8 cellular contexts compared by ENCODE assay signal in genomic region chr1:160675641-160676410, GRCh38. TPM values are rescaled to one million over a fixed set of nuclear protein-coding genes. Genes with fewer than 3 reads are reported as not detected.
DNase-seq lines count a peak whose midpoint lies in the region; ATAC-seq and TF ChIP-seq lines count a peak whose summit lies in the region.

No MANE protein-coding gene starts in this region.

- no peaks in the 10 kb centered on the region for H3K9me3 Mint-ChIP-seq in CD8-positive, alpha-beta memory T cell
- H3K9me3 Mint-ChIP-seq in activated naive CD4-positive, alpha-beta T cell treated with anti-CD3 and anti-CD28 coated beads, Interleukin-2, amount 50 U/mL, for 72 hours = peaks cover under 1 to 5% of the 10 kb centered on the region in 2 donors

- H3K27me3 Mint-ChIP-seq in CD8-positive, alpha-beta memory T cell = no peaks in the 10 kb centered on the region

- TF ChIP-seq CTCF in psoas muscle (IDR thresholded peaks at IDR 0.05) = peak; percentile 43

- intact Hi-C loops in Right ventricle myocardium inferior (cut with DNase I) = no loop called here
- intact Hi-C loops in psoas muscle (cut with DNase I) = no loop called here

- DNase-seq in CD8-positive, alpha-beta memory T cell = peak; percentile 58 to 84 (median 60)
- DNase-seq in HuH-7.5 (ENCODE audit: low spot score) = peak; percentile 12
- peak; percentile 68 to 74 for DNase-seq in activated naive CD4-positive, alpha-beta T cell treated with anti-CD3 and anti-CD28 coated beads, Interleukin-2, amount 50 U/mL, for 72 hours (ENCODE audit: low spot score in 2 of 2)
- peak; percentile 78 for DNase-seq in Right ventricle myocardium inferior (ENCODE audit: missing footprints)
- DNase-seq in psoas muscle = peak; percentile 37 to 67

- peak overlapping the region in 2 of 7 donors; percentile 24 to 63 for H3K4me3 Mint-ChIP-seq in CD8-positive, alpha-beta memory T cell

- no peaks in the 10 kb centered on the region for H3K9me3 ChIP-seq in CD8-positive, alpha-beta memory T cell (ENCODE audit: low read length)
- H3K9me3 ChIP-seq in psoas muscle = no peaks in the 10 kb centered on the region

- 48 to 58% (median 50%) methylated on average over 6 of the region's 6 CpGs for WGBS in psoas muscle, 3 donors

- CTCF ChIA-PET in CD8-positive, alpha-beta memory T cell (lab: Charles Lee) = interaction anchor here (0.7 to 6.5 kb wide), 40 partner anchors 8 to 314 kb away, joined by 3 to 67 read pairs (median 4); partner anchors contain the start of genes CD48 and SLAMF1

- H3K36me3 ChIP-seq in CD8-positive, alpha-beta memory T cell (ENCODE audit: insufficient read depth, low read length) = peaks cover 27% of the 10 kb centered on the region
- no peaks in the 10 kb centered on the region for H3K36me3 ChIP-seq in psoas muscle (ENCODE audit: insufficient read depth in 1 of 2, low read depth in 1 of 2)

- H3K4me1 ChIP-seq in CD8-positive, alpha-beta memory T cell (ENCODE audit: insufficient read depth, low read length) = peaks cover 42% of the 10 kb centered on the region
- H3K4me1 ChIP-seq in psoas muscle = no peaks in the 10 kb centered on the region

- H3K4me3 ChIP-seq in CD8-positive, alpha-beta memory T cell (ENCODE audit: low read length) = no peak overlapping the region
- no peak overlapping the region for H3K4me3 ChIP-seq in psoas muscle

- no peak overlapping the region for H3K27ac ChIP-seq in CD8-positive, alpha-beta memory T cell (ENCODE audit: low read depth, low read length)
- no peak overlapping the region for H3K27ac ChIP-seq in psoas muscle

- ATAC-seq in GM19397 (IDR thresholded peaks at IDR 0.05; ENCODE audit: unreplicated experiment) (peak; percentile 41), SK-N-SH treated with all-trans-retinoic acid at 6 μM for 48 hours (peak; percentile 98), Right ventricle myocardium inferior (peak; percentile 65), psoas muscle (no peak), GM21717 (IDR thresholded peaks at IDR 0.05; ENCODE audit: unreplicated experiment) (no peak)
- peak; percentile 55 to 58 for ATAC-seq in activated naive CD4-positive, alpha-beta T cell treated with anti-CD3 and anti-CD28 coated beads, Interleukin-2, amount 50 U/mL, for 72 hours

- POLR2A ChIA-PET in CD8-positive, alpha-beta memory T cell (lab: Charles Lee) = interaction anchor here (0.5 to 0.8 kb wide), 4 partner anchors 9 to 102 kb away, joined by 3 to 5 read pairs (median 3); no protein-coding TSS in a partner anchor

- H3K27me3 ChIP-seq in CD8-positive, alpha-beta memory T cell (ENCODE audit: insufficient read depth, low read length, poor library complexity, severe bottlenecking) = no peaks in the 10 kb centered on the region
- peaks cover 0 to 2% (median 0%) of the 10 kb centered on the region in 3 donors for H3K27me3 ChIP-seq in psoas muscle (ENCODE audit: insufficient read depth in 3 of 3, low read length in 2 of 3)

- peak overlapping the region in 7 of 8 donors; percentile 58 to 87 (median 82) for H3K27ac Mint-ChIP-seq in CD8-positive, alpha-beta memory T cell
- peak overlapping the region in 1 of 2 donors; percentile 75 for H3K27ac Mint-ChIP-seq in activated naive CD4-positive, alpha-beta T cell treated with anti-CD3 and anti-CD28 coated beads, Interleukin-2, amount 50 U/mL, for 72 hours

- H3K36me3 Mint-ChIP-seq in CD8-positive, alpha-beta memory T cell = peaks cover 9 to 50% (median 15%) of the 10 kb centered on the region in 3 donors
- H3K36me3 Mint-ChIP-seq in activated naive CD4-positive, alpha-beta T cell treated with anti-CD3 and anti-CD28 coated beads, Interleukin-2, amount 50 U/mL, for 72 hours = peaks cover 5 to 30% of the 10 kb centered on the region in 2 donors

- peaks cover 19 to 35% (median 23%) of the 10 kb centered on the region in 3 donors for H3K4me1 Mint-ChIP-seq in CD8-positive, alpha-beta memory T cell

TF ChIP-seq in SK-N-SH treated with all-trans-retinoic acid at 6 μM for 48 hours, 23 proteins besides CTCF, POLR2A, EP300 and RAD21:
- TF ChIP-seq ESRRG (CRISPR knock-in tag; IDR thresholded peaks at IDR 0.05) (no peak), BACH2 (CRISPR knock-in tag; IDR thresholded peaks at IDR 0.05; ENCODE audit: borderline replicate concordance) (no peak)
- TF ChIP-seq, protein P1, sequence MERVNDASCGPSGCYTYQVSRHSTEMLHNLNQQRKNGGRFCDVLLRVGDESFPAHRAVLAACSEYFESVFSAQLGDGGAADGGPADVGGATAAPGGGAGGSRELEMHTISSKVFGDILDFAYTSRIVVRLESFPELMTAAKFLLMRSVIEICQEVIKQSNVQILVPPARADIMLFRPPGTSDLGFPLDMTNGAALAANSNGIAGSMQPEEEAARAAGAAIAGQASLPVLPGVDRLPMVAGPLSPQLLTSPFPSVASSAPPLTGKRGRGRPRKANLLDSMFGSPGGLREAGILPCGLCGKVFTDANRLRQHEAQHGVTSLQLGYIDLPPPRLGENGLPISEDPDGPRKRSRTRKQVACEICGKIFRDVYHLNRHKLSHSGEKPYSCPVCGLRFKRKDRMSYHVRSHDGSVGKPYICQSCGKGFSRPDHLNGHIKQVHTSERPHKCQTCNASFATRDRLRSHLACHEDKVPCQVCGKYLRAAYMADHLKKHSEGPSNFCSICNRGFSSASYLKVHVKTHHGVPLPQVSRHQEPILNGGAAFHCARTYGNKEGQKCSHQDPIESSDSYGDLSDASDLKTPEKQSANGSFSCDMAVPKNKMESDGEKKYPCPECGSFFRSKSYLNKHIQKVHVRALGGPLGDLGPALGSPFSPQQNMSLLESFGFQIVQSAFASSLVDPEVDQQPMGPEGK (CRISPR knock-in tag; IDR thresholded peaks at IDR 0.05; ENCODE audit: borderline replicate concordance) = no peak
TF ChIP-seq in SK-N-SH treated with all-trans-retinoic acid at 6 μM for 48 hours: peak in this region for 0.

RNA-seq across cellular contexts. Expression of gene SLAMF1, which starts 29.0 kb away (rescaled TPM):
- total RNA-seq in CD8-positive, alpha-beta memory T cell = 10 to 100 TPM; 74.0 to 75.0 TPM
- polyA plus RNA-seq in CD8-positive, alpha-beta memory T cell = 48.5 TPM
- 10 to 100 TPM; 84.3 to 96.3 TPM for total RNA-seq in activated naive CD4-positive, alpha-beta T cell treated with anti-CD3 and anti-CD28 coated beads, Interleukin-2, amount 50 U/mL, for 72 hours
- total RNA-seq in Right ventricle myocardium inferior (0.24 TPM), psoas muscle (under 1 TPM; 0.06 to 0.27 (median 0.10) TPM)
- polyA plus RNA-seq in psoas muscle = under 1 TPM; 0.03 to 0.30 (median 0.04) TPM

RNA-seq across cellular contexts. Expression of gene CD48, which starts 35.8 kb away (rescaled TPM):
- 100 to 1,000 TPM; 224 to 234 TPM for total RNA-seq in CD8-positive, alpha-beta memory T cell
- polyA plus RNA-seq in CD8-positive, alpha-beta memory T cell = 250 TPM
- total RNA-seq in activated naive CD4-positive, alpha-beta T cell treated with anti-CD3 and anti-CD28 coated beads, Interleukin-2, amount 50 U/mL, for 72 hours = 100 to 1,000 TPM; 231 to 236 TPM
- total RNA-seq in Right ventricle myocardium inferior (2.0 TPM), psoas muscle (1 to 10 TPM in 2 of 4 donors, under 1 TPM in 2; 0.76 to 1.7 (median 1.1) TPM)
- polyA plus RNA-seq in psoas muscle = under 1 TPM; 0.35 to 1.00 (median 0.91) TPM

Comparison
In these comparisons a context has a peak if more than half of its experiments do, and no peak if none do; other contexts are left out.
1. DNase-seq: peak in every context shown above with its lines; median percentile 78 in Right ventricle myocardium inferior; 71 in activated naive CD4-positive, alpha-beta T cell treated with anti-CD3 and anti-CD28 coated beads, Interleukin-2, amount 50 U/mL, for 72 hours; 60 in CD8-positive, alpha-beta memory T cell; 52 in psoas muscle; 12 in HuH-7.5.
2. ATAC-seq: peak in GM19397 (single experiment), SK-N-SH treated with all-trans-retinoic acid at 6 μM for 48 hours (single experiment), activated naive CD4-positive, alpha-beta T cell treated with anti-CD3 and anti-CD28 coated beads, Interleukin-2, amount 50 U/mL, for 72 hours (2 of 2) and Right ventricle myocardium inferior (single experiment); none in psoas muscle (0 of 4) and GM21717 (single experiment).
3. RNA of gene SLAMF1, which starts 29.0 kb away (total RNA-seq): 84.3 to 96.3 TPM in activated naive CD4-positive, alpha-beta T cell treated with anti-CD3 and anti-CD28 coated beads, Interleukin-2, amount 50 U/mL, for 72 hours and 74.0 to 75.0 TPM in CD8-positive, alpha-beta memory T cell; 0.24 TPM in Right ventricle myocardium inferior (single experiment) and 0.06 to 0.27 TPM in psoas muscle; every median in the first group is over 10 times any median in the second.
4. RNA of gene CD48, which starts 35.8 kb away (total RNA-seq): 231 to 236 TPM in activated naive CD4-positive, alpha-beta T cell treated with anti-CD3 and anti-CD28 coated beads, Interleukin-2, amount 50 U/mL, for 72 hours and 224 to 234 TPM in CD8-positive, alpha-beta memory T cell; 2.0 TPM in Right ventricle myocardium inferior (single experiment) and 0.76 to 1.7 TPM in psoas muscle; every median in the first group is over 10 times any median in the second.